In the genomic region with DNA sequence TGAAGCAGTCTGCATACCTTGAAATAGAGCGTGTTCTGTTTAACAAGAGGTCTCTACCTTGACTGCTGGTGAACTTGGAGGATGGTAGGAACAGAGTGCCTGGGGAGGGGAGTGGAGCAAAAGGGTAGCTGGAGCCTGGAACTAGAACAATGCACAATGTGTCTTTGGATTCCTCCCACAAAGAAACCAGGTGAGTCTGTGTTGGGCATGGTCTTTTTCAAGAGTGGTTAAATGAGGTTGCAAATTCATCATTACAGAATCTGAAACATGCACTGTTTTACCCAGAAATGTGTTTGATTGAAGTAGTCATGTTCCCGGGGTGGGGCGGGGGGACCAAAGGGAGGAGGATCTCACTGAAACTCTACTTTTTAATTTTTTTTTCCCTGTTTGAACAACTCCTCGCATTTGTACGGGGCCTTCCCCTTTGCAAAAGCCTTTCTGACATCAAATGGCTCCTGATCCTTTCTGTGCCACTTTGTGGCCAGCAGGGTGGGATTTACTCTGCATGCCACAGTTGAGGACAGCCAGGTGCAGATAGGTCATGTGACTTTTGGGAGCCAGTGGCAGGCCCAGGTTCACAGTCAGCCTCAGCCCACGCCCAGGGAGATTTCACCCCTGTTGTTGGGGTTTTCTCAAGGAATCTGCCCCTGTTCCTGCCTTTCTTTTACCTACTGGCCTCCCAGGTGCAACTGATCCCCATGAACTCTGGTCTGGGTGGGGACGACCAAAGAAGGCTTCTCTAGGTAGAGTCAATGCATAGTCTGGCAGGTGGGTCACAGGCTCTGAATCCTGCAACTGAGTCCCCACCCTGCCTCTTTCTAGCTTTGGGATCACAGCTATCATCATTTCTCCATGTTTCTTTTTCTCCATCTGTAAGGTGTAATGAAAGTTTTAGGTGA, we compare ENCODE assay signal across 17 cellular contexts. TPM values are rescaled to one million over a fixed set of nuclear protein-coding genes. Genes with fewer than 3 reads are reported as not detected.
DNase-seq lines count a peak whose midpoint lies in the region; ATAC-seq and TF ChIP-seq lines count a peak whose summit lies in the region.
"Had no signal": no experiment of that assay in that cellular context is flagged by ENCODE, and none has a peak within 500 bp of the region (broad histone marks: within the 10 kb centered on the region; RNA-seq: fewer than 3 reads in every experiment).

No MANE protein-coding gene starts in this region.

- no peaks in the 10 kb centered on the region for H3K36me3 ChIP-seq in WERI-Rb-1

- TF ChIP-seq CTCF in WERI-Rb-1 (IDR thresholded peaks at IDR 0.05; ENCODE audit: low read depth, low read length) (no peak), foreskin keratinocyte (conservative IDR thresholded peaks at IDR 0.05) (no peak)

- ATAC-seq in activated CD4-positive, CD25-positive, alpha-beta regulatory T cell treated with anti-CD3 and anti-CD28 coated beads, Interleukin-2, amount 50 U/mL, for 24 hours = peak; percentile 32 to 55
- ATAC-seq in foreskin keratinocyte (peak; percentile 75), GM21447 (IDR thresholded peaks at IDR 0.05; ENCODE audit: unreplicated experiment) (no peak)
- ATAC-seq: GM23338; stimulated activated memory B cell treated with anti-CD40 and anti-IgM and Interleukin-4, amounts not matched to agents 10 μg/mL and 1 μg/mL and 100 μg/mL, for 72 hours had no signal

- no peaks in the 10 kb centered on the region for H3K27me3 ChIP-seq in WERI-Rb-1 (ENCODE audit: insufficient read depth, low read depth, severe bottlenecking)
- no peaks in the 10 kb centered on the region for H3K27me3 ChIP-seq in foreskin keratinocyte

- H3K4me3 ChIP-seq in WERI-Rb-1 (ENCODE audit: low read depth, low read length) = no peak overlapping the region
- H3K4me3 ChIP-seq: GM23338 had no signal

- H3K9me3 ChIP-seq in WERI-Rb-1 (ENCODE audit: severe bottlenecking) = no peaks in the 10 kb centered on the region

- H3K27ac ChIP-seq in WERI-Rb-1 = peak overlapping the region; percentile 86
- H3K27ac ChIP-seq in foreskin keratinocyte = no peak overlapping the region
- H3K27ac ChIP-seq: VCaP had no signal

- no peak for DNase-seq in activated CD4-positive, CD25-positive, alpha-beta regulatory T cell treated with anti-CD3 and anti-CD28 coated beads, Interleukin-2, amount 50 U/mL, for 72 hours
- DNase-seq in WERI-Rb-1 = peak; percentile 14
- DNase-seq in foreskin keratinocyte = peak in 1 of 2 donors; percentile 5
- DNase-seq in stimulated activated CD4-positive, alpha-beta T cell treated with anti-CD3 and anti-CD28 coated beads, Interleukin-2, amount 100 ng/mL, for 24 hours = peak; percentile 42 to 63
- no peak for DNase-seq in AML-193 (lab: John Stamatoyannopoulos, UW)
- DNase-seq in NCI-H1436 treated with DMSO at 0.1 percent for 48 hours (lab: John Stamatoyannopoulos, UW) = no peak
- DNase-seq: 8988T; activated effector memory CD4-positive, alpha-beta T cell treated with anti-CD3 and anti-CD28 coated beads, Interleukin-2, amount 50 U/mL, for 16 hours; central memory CD4-positive, alpha-beta T cell; COR-L47; NCI-H1092 treated with DMSO at 0.1 percent for 48 hours; SK-N-SH had no signal

- peaks cover 7% of the 10 kb centered on the region for H3K4me1 ChIP-seq in foreskin keratinocyte

RNA-seq across cellular contexts. Expression of a gene that starts 28.2 kb away (rescaled TPM):
- total RNA-seq in foreskin keratinocyte = 0.10 TPM in 1 of 2 replicates, not detected in the other
- polyA plus RNA-seq in foreskin keratinocyte = 0.03 and 0.19 TPM in 2 replicates

Comparison
In these comparisons a context has a peak if more than half of its experiments do, and no peak if none do; other contexts are left out.
1. DNase-seq: peak in WERI-Rb-1 (single experiment) and stimulated activated CD4-positive, alpha-beta T cell treated with anti-CD3 and anti-CD28 coated beads, Interleukin-2, amount 100 ng/mL, for 24 hours (2 of 2); none in activated CD4-positive, CD25-positive, alpha-beta regulatory T cell treated with anti-CD3 and anti-CD28 coated beads, Interleukin-2, amount 50 U/mL, for 72 hours (single experiment), AML-193 (0 of 2) and NCI-H1436 treated with DMSO at 0.1 percent for 48 hours (single experiment).